ENCODE assay signal across 10 cellular contexts in the genomic region with DNA sequence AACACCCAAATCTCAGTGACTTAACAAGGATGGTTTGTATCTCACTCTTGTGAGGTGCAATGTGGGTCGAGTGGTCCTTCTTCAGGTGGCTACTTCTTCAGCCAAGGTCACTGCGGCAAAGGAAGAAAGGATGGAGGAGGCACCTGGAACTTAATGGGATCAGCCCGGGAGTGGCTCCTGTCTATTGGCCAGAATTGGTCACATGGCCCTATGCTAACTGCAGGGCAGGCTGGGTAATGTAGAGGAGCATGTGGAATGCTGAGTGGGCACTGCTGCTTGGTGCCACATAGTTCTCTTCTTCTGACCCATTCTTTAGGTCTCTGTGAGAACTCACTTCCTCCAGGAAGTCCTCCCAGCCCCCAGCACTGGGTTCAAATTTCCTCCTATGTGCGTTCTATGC. TPM values are rescaled to one million over a fixed set of nuclear protein-coding genes. Genes with fewer than 3 reads are reported as not detected.
"Had no signal": no experiment of that assay in that cellular context is flagged by ENCODE, and none has a peak within 500 bp of the region (broad histone marks: within the 10 kb centered on the region; RNA-seq: fewer than 3 reads in every experiment).

No MANE protein-coding gene starts in this region.

- H3K9ac ChIP-seq: KMS-11 had no signal

- H2AFZ ChIP-seq: GM23338 had no signal

- H3K4me3 ChIP-seq: GM23338 had no signal

- DNase-seq: H9, HCEC 1CT, KBM-7 had no signal

- ATAC-seq: GM23338, HepG2 had no signal

- H3K4me2 ChIP-seq: GM23338, KMS-11 had no signal

- H3K27ac ChIP-seq: KMS-11 had no signal

- FAIRE-seq: H1, H54, HepG2 had no signal

RNA-seq across cellular contexts. Expression of a gene that starts 20.3 kb away (rescaled TPM):
- total RNA-seq: GM23338, H1, H9, HepG2, HT1080 had no signal
- polyA plus RNA-seq: H1, HepG2, IgD-negative memory B cell had no signal
